8 cellular contexts compared by ENCODE assay signal in the genomic region with DNA sequence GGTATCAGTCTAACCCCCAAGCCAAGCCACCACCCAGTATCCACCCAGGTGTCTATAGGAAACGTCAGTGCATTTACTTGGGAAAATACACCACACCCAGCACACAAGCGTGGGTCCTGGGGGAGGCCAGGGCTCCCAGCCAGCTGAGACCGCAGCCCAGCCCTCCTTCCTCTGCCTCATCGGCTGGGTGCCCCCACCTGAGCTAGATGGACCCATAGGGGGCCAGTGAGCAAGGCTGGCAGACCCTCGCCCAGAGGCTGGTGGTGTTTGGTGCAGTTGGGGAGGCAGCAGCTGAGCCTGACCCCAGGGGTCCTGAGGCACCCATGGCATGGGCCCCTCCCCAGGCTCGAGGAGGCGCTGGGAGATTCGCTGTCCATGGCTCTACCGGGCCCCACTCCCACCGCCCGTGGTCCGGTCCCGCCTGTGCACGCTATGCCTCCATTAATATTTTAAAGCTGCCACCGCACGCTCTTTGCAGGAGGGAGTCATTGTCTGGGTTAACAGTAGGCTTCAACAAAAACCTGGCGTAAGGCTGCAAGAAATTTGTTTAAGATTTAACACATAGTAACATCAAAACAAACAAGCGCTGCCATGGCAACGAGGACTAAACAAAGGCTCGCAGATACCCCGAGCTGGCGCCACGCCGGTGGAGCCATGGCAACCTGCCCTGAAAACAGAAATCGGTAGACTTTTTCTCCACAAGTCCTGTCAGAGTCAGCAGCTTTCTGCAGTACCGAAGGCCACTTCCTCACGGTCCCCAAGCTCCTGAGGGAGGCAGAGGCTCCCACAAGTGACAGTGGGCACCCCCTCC.
DNase-seq lines count a peak whose midpoint lies in the region; ATAC-seq lines count a peak whose summit lies in the region.

No MANE protein-coding gene starts in this region.

- peaks cover 2% of the 10 kb centered on the region for H3K36me3 Mint-ChIP-seq in T-helper 2 cell treated with Interferon-gamma antibody and Interleukin-4, amounts not matched to agents 5 μg/mL and 100 μg/mL, for 36 hours (ENCODE audit: low read depth)

- peak; percentile 71 for DNase-seq in DMS53 treated with DMSO at 0.1 percent for 48 hours (lab: John Stamatoyannopoulos, UW; ENCODE audit: unreplicated experiment)
- peak; percentile 73 for DNase-seq in NCI-H128 (lab: John Stamatoyannopoulos, UW; ENCODE audit: unreplicated experiment)
- peak; percentile 25 for DNase-seq in T-helper 2 cell treated with Interferon-gamma antibody and Interleukin-4, amounts not matched to agents 5 μg/mL and 100 μg/mL, for 36 hours (ENCODE audit: low spot score)
- peak; percentile 45 for DNase-seq in brain pericyte (ENCODE audit: low read depth, low spot score)
- DNase-seq in hypothalamus (lab: John Stamatoyannopoulos, UW) = peak in 46 of 51 donors; percentile 8 to 80 (median 50)
- DNase-seq in skeletal muscle cell (ENCODE audit: low read depth) = peak; percentile 11
- DNase-seq in GDM1 (lab: John Stamatoyannopoulos, UW) = no peak

- H3K27me3 Mint-ChIP-seq in T-helper 2 cell treated with Interferon-gamma antibody and Interleukin-4, amounts not matched to agents 5 μg/mL and 100 μg/mL, for 36 hours (ENCODE audit: low read depth) = no peaks in the 10 kb centered on the region

- peaks cover 2% of the 10 kb centered on the region for H3K4me1 Mint-ChIP-seq in T-helper 2 cell treated with Interferon-gamma antibody and Interleukin-4, amounts not matched to agents 5 μg/mL and 100 μg/mL, for 36 hours (ENCODE audit: low read depth)

- ATAC-seq in HG03378 (IDR thresholded peaks at IDR 0.05; ENCODE audit: unreplicated experiment) = no peak

- H3K27ac Mint-ChIP-seq in T-helper 2 cell treated with Interferon-gamma antibody and Interleukin-4, amounts not matched to agents 5 μg/mL and 100 μg/mL, for 36 hours = peak overlapping the region; percentile 8

- H3K9me3 Mint-ChIP-seq in T-helper 2 cell treated with Interferon-gamma antibody and Interleukin-4, amounts not matched to agents 5 μg/mL and 100 μg/mL, for 36 hours = no peaks in the 10 kb centered on the region

- H3K4me3 Mint-ChIP-seq in T-helper 2 cell treated with Interferon-gamma antibody and Interleukin-4, amounts not matched to agents 5 μg/mL and 100 μg/mL, for 36 hours = no peak overlapping the region

- no peak overlapping the region for H3K4me3 ChIP-seq in skeletal muscle cell (ENCODE audit: low read depth, low read length)
